In genomic region chr7:36066021-36066664, GRCh38 we compare ENCODE assay signal across 8 cellular contexts.
"Had no signal": no experiment of that assay in that cellular context is flagged by ENCODE, and none has a peak within 500 bp of the region (broad histone marks: within the 10 kb centered on the region; RNA-seq: fewer than 3 reads in every experiment).

No MANE protein-coding gene starts in this region.

- H3K4me1 ChIP-seq: HAP-1 had no signal

- H3K36me3 ChIP-seq: HAP-1 had no signal

- H3K9me3 ChIP-seq: HAP-1 had no signal

- H3K27ac ChIP-seq: GM23248, HL-60 had no signal

- H3K4me3 ChIP-seq: GM23248, HAP-1 had no signal

- ATAC-seq: HCT116 had no signal

- H3K9ac ChIP-seq: GM23248 had no signal

- DNase-seq: GM23248, GOT3, H7, HFFc6, IMR-90 had no signal

- H2AFZ ChIP-seq: GM23248 had no signal
